Comparison of ENCODE assay signal across 8 cellular contexts in the genomic region with DNA sequence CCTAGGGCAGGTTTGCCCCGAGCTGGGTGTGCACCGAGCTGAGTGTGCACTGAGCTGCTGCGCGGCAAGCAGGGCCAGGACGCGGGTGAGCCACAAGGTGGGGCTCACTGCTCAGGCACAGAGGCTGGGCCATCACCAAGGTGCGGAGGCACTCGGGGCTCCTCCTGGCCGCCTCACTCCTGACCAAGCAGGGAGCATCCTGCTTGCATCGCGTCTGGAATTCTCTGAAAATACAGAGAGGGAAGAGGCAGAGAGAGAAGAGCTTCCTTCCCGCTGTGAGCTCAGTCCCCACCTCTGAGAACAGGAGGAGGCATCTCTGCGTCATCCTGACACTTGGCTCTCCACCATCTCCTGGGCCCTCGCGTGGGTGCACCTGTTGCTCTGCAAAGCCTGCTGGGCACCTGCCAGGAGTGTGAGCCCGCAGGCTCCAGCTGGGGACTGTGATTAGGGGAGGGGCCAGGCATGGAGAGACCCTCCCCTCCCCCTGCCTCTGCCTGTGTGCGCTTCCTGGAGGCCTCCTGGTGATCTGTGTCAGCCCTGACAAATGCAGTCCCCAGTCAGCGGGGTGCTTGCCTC.
DNase-seq lines count a peak whose midpoint lies in the region; ATAC-seq, FAIRE-seq and TF ChIP-seq lines count a peak whose summit lies in the region.

No MANE protein-coding gene starts in this region.

- no peaks in the 10 kb centered on the region for H3K36me3 Mint-ChIP-seq in Calu3 (ENCODE audit: insufficient read depth, unreplicated experiment)

- H3K27ac Mint-ChIP-seq in Calu3 (ENCODE audit: unreplicated experiment) = no peak overlapping the region

- CTCF ChIA-PET in Calu3 (lab: Charles Lee) (no interaction called here), K562 (lab: Yijun Ruan, JAX; ENCODE audit: low intra/inter-chr PET ratio) (interaction anchor here (0.5 to 0.6 kb wide), 2 partner anchors 942 to 1040 kb away, joined by 3 to 4 read pairs; no protein-coding TSS in a partner anchor)

- peak; percentile 25 for TF ChIP-seq CTCF in Calu3 (IDR thresholded peaks at IDR 0.05; ENCODE audit: unreplicated experiment)
- peak; percentile 55 to 60 (median 59) for TF ChIP-seq CTCF in K562 (IDR thresholded peaks at IDR 0.05 in 2 of 3, conservative IDR thresholded peaks at IDR 0.05 in 1 of 3; ENCODE audit: insufficient read depth in 2 of 3, low read depth in 1 of 3, low read length in 3 of 3)

- no peak for TF ChIP-seq EP300 in K562 (IDR thresholded peaks at IDR 0.05; ENCODE audit: low read length)

- H3K4me2 ChIP-seq in K562 (ENCODE audit: insufficient read depth, low read length) = no peak overlapping the region

- 0% methylated on average over 11 of the region's 18 CpGs for WGBS in K562 (ENCODE audit: insufficient coverage, low coverage, missing lambda C conversion rate)

- H3K9me3 ChIP-seq in K562 (replicated peaks; ENCODE audit: control insufficient read depth, insufficient read depth, low read depth, low read length) = no peaks in the 10 kb centered on the region

- H3K4me3 ChIP-seq in K562 = no peak overlapping the region

- peak; percentile 25 to 59; a peak in 2 of 4 replicates for TF ChIP-seq RAD21 in K562 (CRISPR knock-in tag; conservative IDR thresholded peaks at IDR 0.05 in 1 of 2, IDR thresholded peaks at IDR 0.05 in 1 of 2)

- peaks cover 6 to 47% of the 10 kb centered on the region in 2 experiments; a peak in 4 of 5 replicates for H3K27me3 ChIP-seq in K562 (ENCODE audit: control insufficient read depth in 2 of 2, insufficient read depth in 2 of 2, low read length in 2 of 2)

- H3K9me3 Mint-ChIP-seq in Calu3 (ENCODE audit: low read depth, unreplicated experiment) = peaks cover 11% of the 10 kb centered on the region

- peaks cover 14% of the 10 kb centered on the region for H3K27me3 Mint-ChIP-seq in Calu3 (ENCODE audit: unreplicated experiment)

- peak; percentile 50 for DNase-seq in Calu3
- DNase-seq in NCI-H345 (lab: John Stamatoyannopoulos, UW) = peak; percentile 99
- DNase-seq in K562 (ENCODE audit: extremely low read depth in 1 of 4, low spot score in 3 of 4) = peak; percentile 34 to 43 (median 37)
- DNase-seq in myocyte (ENCODE audit: low read depth) = peak; percentile 8
- no peak for DNase-seq in mesenteric fat pad (ENCODE audit: low spot score)

- no peak overlapping the region for H3K9ac ChIP-seq in K562 (ENCODE audit: insufficient read depth in 1 of 2, low read depth in 2 of 2, low read length in 2 of 2)

- intact Hi-C loops in Calu3 (cut with micrococcal nuclease; ENCODE audit: unreplicated experiment) (no loop called here), K562 (cut with micrococcal nuclease) (no loop called here)

- POLR2A ChIA-PET in K562 (lab: Yijun Ruan, JAX) = no interaction called here

- H3K36me3 ChIP-seq in K562 (ENCODE audit: control insufficient read depth, insufficient read depth, low read length) = no peaks in the 10 kb centered on the region

- no peak overlapping the region for H3K4me3 Mint-ChIP-seq in Calu3 (ENCODE audit: low read depth, unreplicated experiment)

- H3K9me1 ChIP-seq in K562 (ENCODE audit: control insufficient read depth, insufficient read depth, low read length) = no peaks in the 10 kb centered on the region

- H4K20me1 ChIP-seq in K562 (replicated peaks; ENCODE audit: control insufficient read depth, insufficient read depth, low read length) = peaks cover 3% of the 10 kb centered on the region; the same call in 1 of the 2 replicates

- H2AFZ ChIP-seq in K562 (ENCODE audit: low read depth, low read length) = no peak overlapping the region

- no TSS peak for BruUV-seq in Calu3 (replicated peaks; lab: Mats Ljungman, UMichigan)
- BruUV-seq in K562 (replicated peaks; lab: Mats Ljungman, UMichigan) = no TSS peak

- H3K79me2 ChIP-seq in K562 (ENCODE audit: control insufficient read depth, insufficient read depth, low read length) = no peaks in the 10 kb centered on the region

- no peaks in the 10 kb centered on the region for H3K4me1 Mint-ChIP-seq in Calu3 (ENCODE audit: low read depth, unreplicated experiment)

- in situ Hi-C loops in K562 (cut with MboI) = no loop called here

- FAIRE-seq in K562 (lab: Jason Lieb, UNC) = no peak

- H3K27ac ChIP-seq in K562 (ENCODE audit: extremely low read depth, low read depth, low read length) = no peak overlapping the region

- H3K4me1 ChIP-seq in K562 (replicated peaks in 1 of 2; ENCODE audit: control insufficient read depth in 2 of 2, insufficient read depth in 2 of 2, low read length in 2 of 2) = no peaks in the 10 kb centered on the region

- no peak for TF ChIP-seq POLR2A in K562 (conservative IDR thresholded peaks at IDR 0.05)

- ATAC-seq in GM18907 (IDR thresholded peaks at IDR 0.05; ENCODE audit: unreplicated experiment) (peak; percentile 89), HG03135 (IDR thresholded peaks at IDR 0.05; ENCODE audit: unreplicated experiment) (peak; percentile 81), K562 (peak; percentile 95), GM18873 (IDR thresholded peaks at IDR 0.05; ENCODE audit: low FRiP score, unreplicated experiment) (no peak)

TF ChIP-seq in K562, 482 proteins besides CTCF, POLR2A, EP300 and RAD21:
- TF ChIP-seq NR2C2 (CRISPR knock-in tag; IDR thresholded peaks at IDR 0.05) = no peak
- TF ChIP-seq NR2C2 (tag; IDR thresholded peaks at IDR 0.05) = no peak
- TF ChIP-seq KLF10 (CRISPR knock-in tag; IDR thresholded peaks at IDR 0.05) = no peak
- peak; percentile 48; the same call in 1 of the 2 replicates for TF ChIP-seq SMC3 (conservative IDR thresholded peaks at IDR 0.05; ENCODE audit: insufficient read depth, low read depth, low read length)
- no peak for TF ChIP-seq ZFP30 (CRISPR knock-in tag; IDR thresholded peaks at IDR 0.05; ENCODE audit: borderline replicate concordance)
TF ChIP-seq in K562: peak in this region for 1.
